8 cellular contexts compared by ENCODE assay signal in the genomic region with DNA sequence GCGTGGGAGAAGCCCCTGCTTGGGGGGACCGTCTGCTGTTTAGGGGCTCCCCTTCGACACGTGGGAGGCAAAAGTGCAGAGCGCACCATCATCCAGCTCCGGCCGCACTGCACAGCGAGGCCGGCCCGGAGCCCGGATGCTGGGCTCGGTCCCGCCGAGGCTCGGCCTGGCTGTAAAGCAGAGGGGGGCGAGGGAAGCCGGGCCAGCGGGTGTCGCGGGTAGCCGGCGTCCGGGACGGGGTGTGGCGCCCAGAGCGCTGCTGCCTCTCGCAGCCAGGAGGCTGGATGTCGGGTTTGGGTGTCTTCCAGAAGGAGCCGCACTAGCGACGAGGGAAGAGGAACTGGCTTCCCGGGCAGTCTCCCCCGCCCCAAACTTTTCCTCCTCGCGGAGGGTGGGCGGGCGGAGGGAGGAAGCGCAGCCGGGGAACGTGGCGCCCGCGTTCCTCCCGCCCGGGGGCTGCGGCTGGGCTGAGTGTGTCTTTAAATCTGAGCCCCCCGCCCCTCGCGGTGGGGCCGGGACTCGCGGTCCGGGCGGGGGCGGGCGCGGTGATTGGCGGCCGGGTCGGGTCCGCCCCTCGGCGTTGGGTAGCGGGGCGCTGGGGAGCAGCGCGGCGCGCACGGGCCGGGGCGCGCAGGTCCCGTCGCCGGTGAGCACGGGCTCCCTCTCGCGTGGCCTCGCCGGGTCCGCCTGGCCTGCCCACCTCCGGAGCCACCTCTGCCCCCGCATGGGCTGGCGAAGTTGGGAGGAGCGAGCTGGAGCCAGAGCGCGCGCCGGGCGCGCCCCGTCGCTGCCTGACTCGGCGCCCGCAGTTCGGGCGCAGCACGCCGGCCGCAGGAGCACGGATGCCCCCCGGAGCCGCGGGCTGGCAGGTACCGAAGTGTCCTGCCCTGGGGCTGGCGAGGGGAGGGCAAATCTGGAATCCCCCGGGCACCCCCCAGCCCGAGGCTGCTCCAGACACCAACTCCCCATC. TPM values are rescaled to one million over a fixed set of nuclear protein-coding genes. Genes with fewer than 3 reads are reported as not detected.
A peak's percentile ranks its signal among the peaks of the same experiment; 100 is the strongest.
DNase-seq lines count a peak whose midpoint lies in the region; ATAC-seq, FAIRE-seq and TF ChIP-seq lines count a peak whose summit lies in the region.

A gene (plus strand): TSS at position 577 of the 970 bp plus-strand sequence. CDS start 47,185 bp downstream, outside the sequence.

- peaks cover 9% of the 10 kb centered on the region; the same call in 1 of the 2 replicates for H4K20me1 ChIP-seq in DOHH2 (ENCODE audit: control insufficient read depth, insufficient read depth, low read depth, low read length)
- no peaks in the 10 kb centered on the region for H4K20me1 ChIP-seq in mammary epithelial cell (ENCODE audit: insufficient read depth, low read length)

- H3F3A ChIP-seq in DOHH2 (ENCODE audit: control insufficient read depth, insufficient read depth): peaks cover 8% of the 10 kb centered on the region

- H3K79me2 ChIP-seq in DOHH2 (ENCODE audit: control insufficient read depth, low read length) (peaks cover 47% of the 10 kb centered on the region), mammary epithelial cell (ENCODE audit: insufficient read depth, low read length) (no peaks in the 10 kb centered on the region)

- TF ChIP-seq CTCF in DOHH2 (IDR thresholded peaks at IDR 0.05; ENCODE audit: low read depth, low read length, poor library complexity, severe bottlenecking): no peak
- TF ChIP-seq CTCF in mammary epithelial cell (conservative IDR thresholded peaks at IDR 0.05 in 1 of 2, IDR thresholded peaks at IDR 0.05 in 1 of 2; ENCODE audit: extremely low read depth in 1 of 2, insufficient read depth in 1 of 2, low read depth in 1 of 2, low read length in 2 of 2): no peak
- no peak for TF ChIP-seq CTCF in kidney (IDR thresholded peaks at IDR 0.05; ENCODE audit: borderline replicate concordance, extremely low read depth, insufficient read depth)

- CTCF ChIA-PET in mammary epithelial cell (lab: Charles Lee; ENCODE audit: low non-redundant PET): no interaction called here

- H3K36me3 Mint-ChIP-seq in T-helper 2 cell treated with Interferon-gamma antibody and Interleukin-4, amounts not matched to agents 5 μg/mL and 100 μg/mL, for 36 hours (ENCODE audit: low read depth): no peaks in the 10 kb centered on the region

- H3K9ac ChIP-seq in HUES48 (ENCODE audit: low read depth, low read length) (peak within 1 kb of the TSS; percentile 61), mammary epithelial cell (ENCODE audit: insufficient read depth, low read length) (no peak within 1 kb of the TSS), kidney (ENCODE audit: low read length in 2 of 2) (peak within 1 kb of the TSS; percentile 48 to 59)

- H3K27me3 ChIP-seq in DOHH2 (ENCODE audit: control insufficient read depth, low read length) (no peaks in the 10 kb centered on the region), HUES48 (ENCODE audit: control insufficient read depth, insufficient read depth, low read length) (peaks cover 13% of the 10 kb centered on the region), mammary epithelial cell (ENCODE audit: insufficient read depth, low read length) (peaks cover 30% of the 10 kb centered on the region)

- peaks cover 28% of the 10 kb centered on the region for H3K4me1 Mint-ChIP-seq in T-helper 2 cell treated with Interferon-gamma antibody and Interleukin-4, amounts not matched to agents 5 μg/mL and 100 μg/mL, for 36 hours (ENCODE audit: low read depth)

- peak within 1 kb of the TSS; percentile 62 for H3K27ac Mint-ChIP-seq in T-helper 2 cell treated with Interferon-gamma antibody and Interleukin-4, amounts not matched to agents 5 μg/mL and 100 μg/mL, for 36 hours

- BruUV-seq in mammary epithelial cell (replicated peaks; lab: Mats Ljungman, UMichigan): no TSS peak

- H3K9me2 ChIP-seq in DOHH2 (replicated peaks; ENCODE audit: control insufficient read depth, low read length): no peaks in the 10 kb centered on the region

- peaks cover 54% of the 10 kb centered on the region for H3K27me3 Mint-ChIP-seq in T-helper 2 cell treated with Interferon-gamma antibody and Interleukin-4, amounts not matched to agents 5 μg/mL and 100 μg/mL, for 36 hours (ENCODE audit: low read depth)

- H3K27ac ChIP-seq in DOHH2 (ENCODE audit: low read depth, low read length): peak within 1 kb of the TSS; percentile 77
- peak within 1 kb of the TSS; percentile 85 for H3K27ac ChIP-seq in HUES48 (ENCODE audit: low read depth, low read length)
- no peak within 1 kb of the TSS for H3K27ac ChIP-seq in mammary epithelial cell (ENCODE audit: insufficient read depth, low read depth, low read length)
- H3K27ac ChIP-seq in kidney (ENCODE audit: low read depth in 2 of 2, low read length in 2 of 2): peak within 1 kb of the TSS; percentile 32 to 57

- no peaks in the 10 kb centered on the region for H3K9me3 ChIP-seq in DOHH2 (ENCODE audit: control insufficient read depth, insufficient read depth, low read length)
- no peaks in the 10 kb centered on the region for H3K9me3 ChIP-seq in HUES48 (ENCODE audit: control insufficient read depth, insufficient read depth, low read length)
- no peaks in the 10 kb centered on the region for H3K9me3 ChIP-seq in mammary epithelial cell (replicated peaks; ENCODE audit: insufficient read depth, low read length)
- H3K9me3 ChIP-seq in kidney (ENCODE audit: control insufficient read depth in 1 of 2, low read length in 2 of 2): no peaks in the 10 kb centered on the region

- no peaks in the 10 kb centered on the region for H3K9me3 Mint-ChIP-seq in T-helper 2 cell treated with Interferon-gamma antibody and Interleukin-4, amounts not matched to agents 5 μg/mL and 100 μg/mL, for 36 hours

- peaks cover 41% of the 10 kb centered on the region for H3K36me3 ChIP-seq in DOHH2 (ENCODE audit: control insufficient read depth, low read length)
- peaks cover 4% of the 10 kb centered on the region; the same call in 1 of the 2 replicates for H3K36me3 ChIP-seq in HUES48 (ENCODE audit: control insufficient read depth, insufficient read depth, low read length)
- H3K36me3 ChIP-seq in mammary epithelial cell (ENCODE audit: insufficient read depth, low read length): no peaks in the 10 kb centered on the region
- no peaks in the 10 kb centered on the region for H3K36me3 ChIP-seq in kidney (ENCODE audit: control insufficient read depth in 1 of 2, insufficient read depth in 2 of 2, low read length in 2 of 2)

- H3K4me3 ChIP-seq in DOHH2 (ENCODE audit: low read length) (peak within 1 kb of the TSS; percentile 88), HUES48 (ENCODE audit: low read depth, low read length) (peak within 1 kb of the TSS; percentile 92), mammary epithelial cell (replicated peaks in 1 of 3; ENCODE audit: insufficient read depth in 1 of 3, low read depth in 2 of 3, low read length in 3 of 3) (peak within 1 kb of the TSS in 2 of 3 experiments; percentile 16 to 18), kidney (ENCODE audit: low read length in 2 of 2) (peak within 1 kb of the TSS; percentile 66 to 67)

- H3K4me3 Mint-ChIP-seq in T-helper 2 cell treated with Interferon-gamma antibody and Interleukin-4, amounts not matched to agents 5 μg/mL and 100 μg/mL, for 36 hours: peak within 1 kb of the TSS; percentile 74

- dilution Hi-C loops in mammary epithelial cell (cut with HindIII; ENCODE audit: low sequenced_read_pairs): no loop called here

- peak; percentile 56 for DNase-seq in T-helper 2 cell treated with Interferon-gamma antibody and Interleukin-4, amounts not matched to agents 5 μg/mL and 100 μg/mL, for 36 hours (ENCODE audit: low spot score)
- DNase-seq in mammary epithelial cell: no peak
- DNase-seq in kidney: peak; percentile 91
- DNase-seq in stimulated activated CD4-positive, alpha-beta T cell treated with anti-CD3 and anti-CD28 coated beads, Interleukin-15, amount 100 ng/mL, for 24 hours: peak; percentile 70
- no peak for DNase-seq in occipital lobe (lab: John Stamatoyannopoulos, UW)

- H3K4me2 ChIP-seq in DOHH2 (ENCODE audit: low read length) (peak within 1 kb of the TSS; percentile 97), mammary epithelial cell (ENCODE audit: insufficient read depth, low read depth, low read length) (peak within 1 kb of the TSS; percentile 73)

- in situ Hi-C loops in mammary epithelial cell (cut with MboI; ENCODE audit: low sequenced_read_pairs in 2 of 2): no loop called here

- intact Hi-C loops in mammary epithelial cell (cut with micrococcal nuclease): no loop called here
- intact Hi-C loops in kidney (cut with DNase I): no loop called here

- WGBS in mammary epithelial cell (ENCODE audit: low coverage, missing lambda C conversion rate): 0% methylated on average over 13 of the region's 110 CpGs

- no peak for FAIRE-seq in kidney (lab: Jason Lieb, UNC)

- H3K4me1 ChIP-seq in DOHH2 (ENCODE audit: control insufficient read depth, low read length) (peaks cover 48% of the 10 kb centered on the region), HUES48 (ENCODE audit: control insufficient read depth, insufficient read depth, low read length) (peaks cover 32% of the 10 kb centered on the region), mammary epithelial cell (ENCODE audit: insufficient read depth, low read length) (peaks cover 25% of the 10 kb centered on the region), kidney (ENCODE audit: control insufficient read depth in 1 of 2, insufficient read depth in 1 of 2, low read depth in 1 of 2, low read length in 2 of 2) (peaks cover 0 to 23% of the 10 kb centered on the region in 2 donors)

- ATAC-seq in GM21529 (IDR thresholded peaks at IDR 0.05; ENCODE audit: unreplicated experiment): no peak

- peak within 1 kb of the TSS; percentile 23 for H2AFZ ChIP-seq in mammary epithelial cell (ENCODE audit: low read depth, low read length)

RNA-seq across cellular contexts. Expression of the gene that starts here (rescaled TPM):
- under 1 TPM in 1 of 2 donors, not detected in 1; under 0.01 TPM for total RNA-seq in mammary epithelial cell
- 0.01 TPM for polyA plus RNA-seq in mammary epithelial cell
- not detected for polyA minus RNA-seq in mammary epithelial cell
- total RNA-seq in kidney: 14.4 TPM
- polyA plus RNA-seq in kidney (ENCODE audit: insufficient read depth, low read depth, low replicate concordance): 3.0 TPM
- total RNA-seq in occipital lobe: 8.9 TPM

Comparison
In these comparisons a context has a peak if more than half of its experiments do, and no peak if none do; other contexts are left out.
1. H3K4me3 ChIP-seq: peak in every context shown above with its lines; median percentile 92 in HUES48; 88 in DOHH2; 66 in kidney; 17 in mammary epithelial cell.
2. DNase-seq: peak in T-helper 2 cell treated with Interferon-gamma antibody and Interleukin-4, amounts not matched to agents 5 μg/mL and 100 μg/mL, for 36 hours (single experiment), kidney (single experiment) and stimulated activated CD4-positive, alpha-beta T cell treated with anti-CD3 and anti-CD28 coated beads, Interleukin-15, amount 100 ng/mL, for 24 hours (single experiment); none in mammary epithelial cell (single experiment) and occipital lobe (single experiment).